ENCODE assay signal across 11 cellular contexts in genomic region chr1:85134583-85135455, GRCh38.
A peak's percentile ranks its signal among the peaks of the same experiment; 100 is the strongest.
DNase-seq lines count a peak whose midpoint lies in the region; ATAC-seq and TF ChIP-seq lines count a peak whose summit lies in the region.
"Had no signal": no experiment of that assay in that cellular context is flagged by ENCODE, and none has a peak within 500 bp of the region (broad histone marks: within the 10 kb centered on the region; RNA-seq: fewer than 3 reads in every experiment).

No MANE protein-coding gene starts in this region.

- no TSS peak for BruUV-seq in PC-9 (replicated peaks; lab: Mats Ljungman, UMichigan)

- 53 to 62% methylated on average over 3 of the region's 3 CpGs for WGBS in esophagus squamous epithelium, 2 donors

- H3K79me2 ChIP-seq in PC-9 (ENCODE audit: low read depth): no peaks in the 10 kb centered on the region

- no peaks in the 10 kb centered on the region; the same call in 1 of the 2 replicates for H3K9me2 ChIP-seq in PC-9 (ENCODE audit: insufficient read depth)

- CTCF ChIA-PET in PC-9 (lab: Charles Lee): no interaction called here

- H3K4me2 ChIP-seq in PC-9: peak overlapping the region; percentile 44

- no peaks in the 10 kb centered on the region for H4K20me1 ChIP-seq in PC-9 (ENCODE audit: insufficient read depth)

- peaks cover 25% of the 10 kb centered on the region for H3F3A ChIP-seq in PC-9 (ENCODE audit: insufficient read depth, low read depth)

- no peak for TF ChIP-seq CTCF in 22Rv1 (IDR thresholded peaks at IDR 0.05)
- TF ChIP-seq CTCF in PC-9 (conservative IDR thresholded peaks at IDR 0.05): no peak
- no peak for TF ChIP-seq CTCF in foreskin keratinocyte (conservative IDR thresholded peaks at IDR 0.05)
- no peak for TF ChIP-seq CTCF in vagina (IDR thresholded peaks at IDR 0.05)
- TF ChIP-seq CTCF in esophagus squamous epithelium (IDR thresholded peaks at IDR 0.05): no peak

- ATAC-seq in foreskin keratinocyte (peak; percentile 84), HG03095 (IDR thresholded peaks at IDR 0.05; ENCODE audit: unreplicated experiment) (no peak)

- no peak for TF ChIP-seq POLR2A in vagina (IDR thresholded peaks at IDR 0.05)
- no peak for TF ChIP-seq POLR2A in esophagus squamous epithelium (IDR thresholded peaks at IDR 0.05)

- H3K36me3 ChIP-seq in PC-9 (ENCODE audit: low read depth) (no peaks in the 10 kb centered on the region), vagina (no peaks in the 10 kb centered on the region), esophagus squamous epithelium (no peaks in the 10 kb centered on the region)

- H2AFZ ChIP-seq in PC-9: no peak overlapping the region

- H3K27ac ChIP-seq in 22Rv1: peak overlapping the region; percentile 28
- H3K27ac ChIP-seq in PC-9: peak overlapping the region; percentile 42
- H3K27ac ChIP-seq in foreskin keratinocyte: no peak overlapping the region
- H3K27ac ChIP-seq in vagina: no peak overlapping the region
- no peak overlapping the region for H3K27ac ChIP-seq in esophagus squamous epithelium
- H3K27ac ChIP-seq: C4-2B had no signal

- H3K27me3 ChIP-seq in PC-9 (ENCODE audit: insufficient read depth, low read depth) (no peaks in the 10 kb centered on the region), foreskin keratinocyte (no peaks in the 10 kb centered on the region), vagina (no peaks in the 10 kb centered on the region), esophagus squamous epithelium (no peaks in the 10 kb centered on the region)

- H3K9me3 ChIP-seq in PC-9 (ENCODE audit: insufficient read depth, low read depth) (no peaks in the 10 kb centered on the region), vagina (no peaks in the 10 kb centered on the region), esophagus squamous epithelium (no peaks in the 10 kb centered on the region)

- H3K4me3 ChIP-seq in PC-9 (no peak overlapping the region), vagina (no peak overlapping the region), esophagus squamous epithelium (no peak overlapping the region)

- intact Hi-C loops in PC-9 (cut with micrococcal nuclease; ENCODE audit: unreplicated experiment) (no loop called here), vagina (cut with DNase I) (no loop called here), esophagus squamous epithelium (cut with DNase I) (no loop called here)

- peaks cover 30% of the 10 kb centered on the region for H3K4me1 ChIP-seq in PC-9 (replicated peaks; ENCODE audit: insufficient read depth)
- no peaks in the 10 kb centered on the region for H3K4me1 ChIP-seq in foreskin keratinocyte
- no peaks in the 10 kb centered on the region for H3K4me1 ChIP-seq in vagina
- H3K4me1 ChIP-seq in esophagus squamous epithelium: peaks cover 0 to 8% (median 0%) of the 10 kb centered on the region in 3 donors

- POLR2A ChIA-PET in PC-9 (lab: Charles Lee; ENCODE audit: unreplicated experiment): interaction anchor here (0.7 kb wide), 1 partner anchor 765 kb away, joined by 3 read pairs; no protein-coding TSS in a partner anchor

- peak; percentile 54 for DNase-seq in HCEC 1CT
- DNase-seq in PC-9: peak; percentile 37 to 86
- peak in 1 of 2 donors; percentile 70 for DNase-seq in foreskin keratinocyte
- no peak for DNase-seq in stimulated activated CD8-positive, alpha-beta memory T cell treated with anti-CD3 and anti-CD28 coated beads, Interleukin-4, amount 100 ng/mL, for 48 hours
- no peak for DNase-seq in vagina (ENCODE audit: extremely low spot score in 2 of 2)
- no peak for DNase-seq in esophagus squamous epithelium (lab: John Stamatoyannopoulos, UW)
- DNase-seq: effector CD8-positive, alpha-beta T cell; T1000 had no signal

Comparison
In these comparisons a context has a peak if more than half of its experiments do, and no peak if none do; other contexts are left out.
1. H3K27ac ChIP-seq: peak in 22Rv1 (single experiment) and PC-9 (single experiment); none in foreskin keratinocyte (single experiment), vagina (single experiment) and esophagus squamous epithelium (0 of 4).
2. DNase-seq: peak in HCEC 1CT (single experiment) and PC-9 (2 of 2); none in stimulated activated CD8-positive, alpha-beta memory T cell treated with anti-CD3 and anti-CD28 coated beads, Interleukin-4, amount 100 ng/mL, for 48 hours (single experiment), vagina (0 of 2) and esophagus squamous epithelium (single experiment).